ENCODE assay signal across 19 cellular contexts in genomic region chr17:39406951-39407350, GRCh38.
"Had no signal": no experiment of that assay in that cellular context is flagged by ENCODE, and none has a peak within 500 bp of the region (broad histone marks: within the 10 kb centered on the region; RNA-seq: fewer than 3 reads in every experiment).

No MANE protein-coding gene starts in this region.

- H3K9me3 ChIP-seq: heart left ventricle, mucosa of descending colon, ovary, right atrium auricular region, stomach, thoracic aorta, transverse colon had no signal

- H3K9me3 Mint-ChIP-seq: naive thymus-derived CD8-positive, alpha-beta T cell; neural progenitor cell had no signal

- H3K27ac Mint-ChIP-seq: neural progenitor cell had no signal

- H2AFZ ChIP-seq: neural progenitor cell had no signal

- H3K9ac ChIP-seq: neural progenitor cell had no signal

- H3K27me3 ChIP-seq: heart left ventricle, neural progenitor cell, ovary, right atrium auricular region, stomach, transverse colon had no signal

- DNase-seq: effector memory CD4-positive, alpha-beta T cell; heart left ventricle; hippocampal formation; mammary epithelial cell; mucosa of descending colon; naive thymus-derived CD8-positive, alpha-beta T cell; nucleus accumbens; ovary; small intestine; stimulated activated CD4-positive, alpha-beta T cell treated with anti-CD3 and anti-CD28 coated beads, Interleukin-12 subunit alpha, Interleukin-12 subunit beta, amount 100 ng/mL, for 4 hours; stimulated activated naive CD4-positive, alpha-beta T cell; stomach; substantia nigra; transverse colon had no signal

- H3K4me3 ChIP-seq: heart left ventricle, mucosa of descending colon, neural progenitor cell, ovary, right atrium auricular region, stomach, thoracic aorta, transverse colon had no signal

- H3K36me3 ChIP-seq: ovary had no signal

- H3K4me1 ChIP-seq: neural progenitor cell, right atrium auricular region had no signal

- ATAC-seq: esophagus mucosa; heart left ventricle; left lobe of liver; mucosa of descending colon; naive thymus-derived CD8-positive, alpha-beta T cell had no signal

- H3K4me2 ChIP-seq: neural progenitor cell had no signal

- H3K27ac ChIP-seq: heart left ventricle, neural progenitor cell, ovary, right atrium auricular region, stomach, thoracic aorta, transverse colon had no signal

- H3K4me3 Mint-ChIP-seq: naive thymus-derived CD8-positive, alpha-beta T cell; neural progenitor cell had no signal
